26 cellular contexts compared by ENCODE assay signal in the genomic region with DNA sequence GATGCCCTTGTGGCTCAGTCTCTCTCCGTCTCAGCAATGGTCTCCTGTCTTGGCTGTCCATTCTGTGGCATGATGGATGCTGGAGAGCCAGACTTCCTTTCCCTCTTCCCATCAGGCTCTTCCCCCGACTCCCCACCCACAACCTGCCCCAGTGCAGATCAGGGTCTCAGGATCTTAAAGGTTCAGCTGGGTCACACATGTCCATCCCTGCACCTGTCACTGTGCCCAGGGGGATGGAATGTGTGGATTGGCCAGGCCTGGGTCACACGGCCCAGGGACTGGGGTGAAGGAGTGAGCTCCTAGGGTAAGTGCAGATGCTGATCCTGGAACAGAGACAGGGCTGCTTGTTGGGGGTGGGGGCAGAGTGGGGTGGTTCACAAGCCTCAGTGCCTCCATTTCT. TPM values are rescaled to one million over a fixed set of nuclear protein-coding genes. Genes with fewer than 3 reads are reported as not detected.
"Had no signal": no experiment of that assay in that cellular context is flagged by ENCODE, and none has a peak within 500 bp of the region (broad histone marks: within the 10 kb centered on the region; RNA-seq: fewer than 3 reads in every experiment).

No MANE protein-coding gene starts in this region.

- H3K4me2 ChIP-seq: smooth muscle cell had no signal

- H3K4me1 ChIP-seq: left lung, transverse colon, uterus had no signal

- H3K4me3 ChIP-seq: left lung, lung, smooth muscle cell, transverse colon, uterus had no signal

- H3K27ac ChIP-seq: left lung, transverse colon, uterus had no signal

- DNase-seq: activated CD4-positive, alpha-beta T cell treated with anti-CD3 and anti-CD28 coated beads, Interleukin-2, amount 50 U/mL, for 48 hours; activated effector memory CD4-positive, alpha-beta T cell treated with Interleukin-2 at 50 U/mL for 16 hours; activated naive CD4-positive, alpha-beta T cell treated with anti-CD3 and anti-CD28 coated beads for 36 hours; activated naive CD8-positive, alpha-beta T cell treated with anti-CD3 and anti-CD28 coated beads, Interleukin-2, amount 10 ng/mL, durations not matched to agents 7 days and 5 days; amniotic stem cell; cerebellar nuclear complex; cortex of kidney; effector CD4-positive, alpha-beta T cell; erythroblast; kidney glomerular epithelial cell; left lung; stimulated activated CD4-positive, alpha-beta T cell treated with anti-CD3 and anti-CD28 coated beads, Interleukin-15, amount 100 ng/mL, for 24 hours; stimulated activated naive B cell treated with anti-CD40 and anti-IgM and Interleukin-4, amounts not matched to agents 10 μg/mL and 1 μg/mL and 100 μg/mL, for 72 hours; T-helper 9 cell; transverse colon; uterus had no signal

- H3K36me3 ChIP-seq: left lung, transverse colon, uterus had no signal

- H3K4me3 Mint-ChIP-seq: activated naive CD4-positive, alpha-beta T cell treated with anti-CD3 and anti-CD28 coated beads for 36 hours; activated naive CD8-positive, alpha-beta T cell treated with anti-CD3 and anti-CD28 coated beads, Interleukin-2, amount 10 ng/mL, durations not matched to agents 7 days and 5 days; mesothelial cell of epicardium; nephron; stimulated activated naive B cell treated with anti-CD40 and anti-IgM and Interleukin-4, amounts not matched to agents 10 μg/mL and 1 μg/mL and 100 μg/mL, for 72 hours; WTC11 had no signal

- H3K9me3 ChIP-seq: transverse colon had no signal

- H3K27ac Mint-ChIP-seq: activated naive CD4-positive, alpha-beta T cell treated with anti-CD3 and anti-CD28 coated beads for 36 hours; activated naive CD8-positive, alpha-beta T cell treated with anti-CD3 and anti-CD28 coated beads, Interleukin-2, amount 10 ng/mL, durations not matched to agents 7 days and 5 days; nephron; stimulated activated naive B cell treated with anti-CD40 and anti-IgM and Interleukin-4, amounts not matched to agents 10 μg/mL and 1 μg/mL and 100 μg/mL, for 72 hours; WTC11 had no signal

- H3K27me3 Mint-ChIP-seq: stimulated activated naive B cell treated with anti-CD40 and anti-IgM and Interleukin-4, amounts not matched to agents 10 μg/mL and 1 μg/mL and 100 μg/mL, for 72 hours had no signal

- H3K27me3 ChIP-seq: uterus had no signal

- ATAC-seq: left lung; sciatic nerve; stimulated activated naive B cell treated with anti-CD40 and anti-IgM and Interleukin-4, amounts not matched to agents 10 μg/mL and 1 μg/mL and 100 μg/mL, for 72 hours; WTC11 had no signal

- H3K4me1 Mint-ChIP-seq: nephron, WTC11 had no signal

RNA-seq across cellular contexts. Expression of gene ADGRG5, which starts 23.0 kb away (rescaled TPM):
- total RNA-seq: bronchial epithelial cell, fibroblast of lung, glomerular endothelial cell, renal cortical epithelial cell, smooth muscle cell had no signal
- polyA plus RNA-seq: fibroblast of lung, smooth muscle cell had no signal
